In the genomic region with DNA sequence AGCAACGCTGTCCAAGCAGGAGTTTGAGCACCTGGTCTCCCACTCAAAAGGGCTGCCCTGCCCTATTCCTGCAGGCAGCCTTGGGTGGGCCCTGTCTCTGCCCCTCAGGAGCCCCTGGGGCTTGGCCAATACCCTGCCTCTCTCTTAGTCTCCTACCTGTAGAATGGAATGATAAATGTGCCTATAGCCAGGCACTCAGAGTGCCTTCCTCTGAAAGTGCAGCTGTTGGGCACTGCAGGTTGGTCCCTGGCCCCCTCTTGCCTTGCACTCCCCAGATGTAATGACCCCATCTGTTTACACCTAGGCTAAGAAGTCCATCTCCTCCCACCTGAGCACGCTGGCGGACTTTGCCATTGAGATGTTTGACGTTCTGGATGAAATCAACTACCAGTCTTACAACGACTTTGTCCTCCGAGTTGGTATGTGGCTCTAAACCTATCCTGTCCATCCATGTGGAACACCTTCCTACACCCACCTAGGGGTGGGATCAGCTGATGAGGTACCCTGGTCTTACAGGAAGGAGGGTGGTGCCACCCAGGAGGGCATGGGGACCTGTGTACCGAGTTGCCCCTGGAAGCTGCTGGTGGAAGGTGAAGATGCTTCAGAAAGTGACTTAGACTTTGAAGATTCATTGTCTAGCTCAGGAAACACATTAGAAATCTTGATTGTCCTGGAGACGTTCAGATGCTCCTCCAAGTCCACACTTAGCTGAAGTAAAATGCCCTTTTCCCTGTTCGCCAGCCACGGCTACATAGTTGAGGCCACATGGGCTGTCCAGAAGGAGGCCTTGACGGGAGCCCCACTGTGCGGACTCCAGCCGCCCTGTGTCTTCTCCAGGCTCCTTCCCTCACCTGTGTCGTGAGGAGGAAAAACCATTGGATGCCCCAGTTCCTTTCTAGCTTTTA, we compare ENCODE assay signal across 19 cellular contexts.
DNase-seq lines count a peak whose midpoint lies in the region; ATAC-seq and TF ChIP-seq lines count a peak whose summit lies in the region.
"Had no signal": no experiment of that assay in that cellular context is flagged by ENCODE, and none has a peak within 500 bp of the region (broad histone marks: within the 10 kb centered on the region; RNA-seq: fewer than 3 reads in every experiment).

No MANE protein-coding gene starts in this region.

- DNase-seq in activated T-cell treated with anti-CD3 and anti-CD28 coated beads, Interleukin-2, amount 50 U/mL, for 48 hours, result peak; percentile 1 to 4
- DNase-seq in activated T-cell treated with anti-CD3 and anti-CD28 coated beads for 4 hours (no peak), lung (ENCODE audit: low spot score) (peak; percentile 27), sigmoid colon (peak; percentile 38), hippocampal formation (lab: John Stamatoyannopoulos, UW) (no peak)
- DNase-seq in activated CD8-positive, alpha-beta memory T cell treated with anti-CD3 and anti-CD28 coated beads, Interleukin-2, amount 50 U/mL, for 48 hours, result peak; percentile 36
- DNase-seq: GDM1, NCI-H1105 treated with DMSO at 0.1 percent for 48 hours, NCI-H1694 treated with DMSO at 0.1 percent for 48 hours, NCI-H345, NCI-H69, PC-9 had no signal

- intact Hi-C loops in sigmoid colon (cut with DNase I), result no loop called here

- 89 to 93% methylated on average over 14 of the region's 14 CpGs for WGBS in lung, 2 donors
- 88 to 90% methylated on average over 14 of the region's 14 CpGs for WGBS in sigmoid colon, 2 donors

- H3K4me1 ChIP-seq in lung (ENCODE audit: control insufficient read depth in 2 of 2, insufficient read depth in 2 of 2, low read length in 2 of 2) (peaks cover 0 to 2% of the 10 kb centered on the region in 2 donors), sigmoid colon (no peaks in the 10 kb centered on the region)

- H3K36me3 ChIP-seq in lung (ENCODE audit: control insufficient read depth in 2 of 2, insufficient read depth in 2 of 2, low read length in 2 of 2) (no peaks in the 10 kb centered on the region), sigmoid colon (no peaks in the 10 kb centered on the region)

- H3K9me3 ChIP-seq in lung (ENCODE audit: control insufficient read depth in 2 of 2, insufficient read depth in 1 of 2, low read length in 1 of 2), result no peaks in the 10 kb centered on the region
- no peaks in the 10 kb centered on the region for H3K9me3 ChIP-seq in sigmoid colon

- H3K27ac ChIP-seq in lung (ENCODE audit: low read depth in 1 of 2, low read length in 1 of 2) (no peak overlapping the region), sigmoid colon (no peak overlapping the region)
- H3K27ac ChIP-seq: C4-2B, HL-60, PC-9 had no signal

- TF ChIP-seq CTCF in lung (IDR thresholded peaks at IDR 0.05; ENCODE audit: control extremely low read depth, extremely low read depth) (no peak), sigmoid colon (IDR thresholded peaks at IDR 0.05) (no peak)

- TF ChIP-seq POLR2A in sigmoid colon (IDR thresholded peaks at IDR 0.05), result no peak

- no peak for TF ChIP-seq EP300 in sigmoid colon (IDR thresholded peaks at IDR 0.05)

- ATAC-seq in lung (ENCODE audit: insufficient read depth, low FRiP score) (no peak), HG02763 (IDR thresholded peaks at IDR 0.05; ENCODE audit: unreplicated experiment) (no peak), HG03159 (IDR thresholded peaks at IDR 0.05; ENCODE audit: unreplicated experiment) (no peak)
- ATAC-seq: GM12878, GM23338, HCT116 had no signal

- no peaks in the 10 kb centered on the region for H3K27me3 ChIP-seq in lung (ENCODE audit: control insufficient read depth, insufficient read depth)
- peaks cover 0 to 12% (median 0%) of the 10 kb centered on the region in 3 donors for H3K27me3 ChIP-seq in sigmoid colon

- H3K4me3 ChIP-seq in lung, result no peak overlapping the region
- no peak overlapping the region for H3K4me3 ChIP-seq in sigmoid colon
- H3K4me3 ChIP-seq: GM12878, GM23338, PC-9 had no signal

Comparison
In these comparisons a context has a peak if more than half of its experiments do, and no peak if none do; other contexts are left out.
1. DNase-seq: peak in activated T-cell treated with anti-CD3 and anti-CD28 coated beads, Interleukin-2, amount 50 U/mL, for 48 hours (2 of 2), activated CD8-positive, alpha-beta memory T cell treated with anti-CD3 and anti-CD28 coated beads, Interleukin-2, amount 50 U/mL, for 48 hours (single experiment), lung (single experiment) and sigmoid colon (single experiment); none in activated T-cell treated with anti-CD3 and anti-CD28 coated beads for 4 hours (single experiment) and hippocampal formation (0 of 2).